In genomic region chr1:206909883-206910318, GRCh38 we compare ENCODE assay signal across 9 cellular contexts. TPM values are rescaled to one million over a fixed set of nuclear protein-coding genes. Genes with fewer than 3 reads are reported as not detected.
DNase-seq lines count a peak whose midpoint lies in the region; ATAC-seq and TF ChIP-seq lines count a peak whose summit lies in the region.
"Had no signal": no experiment of that assay in that cellular context is flagged by ENCODE, and none has a peak within 500 bp of the region (broad histone marks: within the 10 kb centered on the region; RNA-seq: fewer than 3 reads in every experiment).

No MANE protein-coding gene starts in this region.

- no peak overlapping the region for H3K9ac ChIP-seq in HUES6 (ENCODE audit: low read length)

- H3K4me1 ChIP-seq in HUES6 (ENCODE audit: control insufficient read depth, insufficient read depth, low read length): peaks cover 15% of the 10 kb centered on the region
- peaks cover 71% of the 10 kb centered on the region for H3K4me1 ChIP-seq in effector memory CD4-positive, alpha-beta T cell (ENCODE audit: control insufficient read depth, insufficient read depth, low read length, poor library complexity, severe bottlenecking)
- peaks cover 18% of the 10 kb centered on the region for H3K4me1 ChIP-seq in mucosa of descending colon (ENCODE audit: low read depth)

- peaks cover 54% of the 10 kb centered on the region for H3K27me3 ChIP-seq in HUES6 (ENCODE audit: control insufficient read depth, insufficient read depth, low read length)
- H3K27me3 ChIP-seq in effector memory CD4-positive, alpha-beta T cell (replicated peaks; ENCODE audit: control insufficient read depth, insufficient read depth, low read length, poor library complexity, severe bottlenecking): no peaks in the 10 kb centered on the region

- no peak for DNase-seq in effector memory CD4-positive, alpha-beta T cell
- DNase-seq in mucosa of descending colon (no peak), NCI-H69 (lab: John Stamatoyannopoulos, UW) (no peak)
- DNase-seq: cerebellar nuclear complex had no signal

- intact Hi-C loops in mucosa of descending colon (cut with DNase I, micrococcal nuclease): loop anchor here (5.0 to 10.0 kb wide), 4 partner anchors 98 to 275 kb away; partner anchors contain the start of gene DYRK3 (in 1 of the 2)

- ATAC-seq in mucosa of descending colon (peak; percentile 14), GM19395 (IDR thresholded peaks at IDR 0.05; ENCODE audit: unreplicated experiment) (no peak), HG02642 (IDR thresholded peaks at IDR 0.05; ENCODE audit: poor library complexity, unreplicated experiment) (no peak), GM21526 (IDR thresholded peaks at IDR 0.05; ENCODE audit: low FRiP score, unreplicated experiment) (no peak)

- H3K36me3 ChIP-seq in HUES6 (ENCODE audit: control insufficient read depth, insufficient read depth, low read length) (no peaks in the 10 kb centered on the region), mucosa of descending colon (ENCODE audit: low read depth) (no peaks in the 10 kb centered on the region)
- H3K36me3 ChIP-seq in effector memory CD4-positive, alpha-beta T cell (ENCODE audit: control insufficient read depth, insufficient read depth, low read length): peaks cover 60% of the 10 kb centered on the region

- H3K4me3 ChIP-seq in HUES6 (ENCODE audit: low read depth, low read length) (peak overlapping the region; percentile 69), mucosa of descending colon (no peak overlapping the region)
- H3K4me3 ChIP-seq in effector memory CD4-positive, alpha-beta T cell (ENCODE audit: insufficient read depth, low read depth, low read length, poor library complexity, severe bottlenecking): peak overlapping the region; percentile 47

- H3K9me3 ChIP-seq in HUES6 (ENCODE audit: control insufficient read depth, insufficient read depth, low read depth, low read length) (no peaks in the 10 kb centered on the region), mucosa of descending colon (no peaks in the 10 kb centered on the region)
- H3K9me3 ChIP-seq in effector memory CD4-positive, alpha-beta T cell (ENCODE audit: control insufficient read depth, low read length): no peaks in the 10 kb centered on the region

- H3K27ac ChIP-seq in 22Rv1: peak overlapping the region; percentile 72
- no peak overlapping the region for H3K27ac ChIP-seq in HUES6 (ENCODE audit: low read depth, low read length)
- H3K27ac ChIP-seq in effector memory CD4-positive, alpha-beta T cell (ENCODE audit: insufficient read depth, low read length, poor library complexity, severe bottlenecking): no peak overlapping the region

- no peak for TF ChIP-seq CTCF in 22Rv1 (IDR thresholded peaks at IDR 0.05)
- TF ChIP-seq CTCF in mucosa of descending colon (IDR thresholded peaks at IDR 0.05): no peak

RNA-seq across cellular contexts. Expression of gene FCMR, which starts 11.8 kb away (rescaled TPM):
- total RNA-seq in mucosa of descending colon: 1 to 10 TPM; 1.6 to 5.6 (median 4.6) TPM

RNA-seq across cellular contexts. Expression of gene IL24, which starts 12.7 kb away (rescaled TPM):
- total RNA-seq in mucosa of descending colon: not detected

RNA-seq across cellular contexts. Expression of gene PIGR, which starts 36.4 kb away (rescaled TPM):
- over 10,000 TPM in 1 of 3 donors, 1,000 to 10,000 TPM in 2; 4,355 to 12,072 (median 9,452) TPM for total RNA-seq in mucosa of descending colon

RNA-seq across cellular contexts. Expression of gene IL20, which starts 44.5 kb away (rescaled TPM):
- not detected for total RNA-seq in mucosa of descending colon
